8 cellular contexts compared by ENCODE assay signal in genomic region chr15:31325976-31326728, GRCh38. TPM values are rescaled to one million over a fixed set of nuclear protein-coding genes. Genes with fewer than 3 reads are reported as not detected.
DNase-seq lines count a peak whose midpoint lies in the region; ATAC-seq and TF ChIP-seq lines count a peak whose summit lies in the region.

No MANE protein-coding gene starts in this region.

- peak; percentile 91 to 93 for ATAC-seq in natural killer cell treated with Interleukin-12 subunit alpha and Interleukin-12 subunit beta and Interleukin-15 and Interleukin-18, amount 100 ng/mL, for 72 hours

- H3K4me3 Mint-ChIP-seq in natural killer cell treated with Interleukin-12 subunit alpha and Interleukin-12 subunit beta and Interleukin-15 and Interleukin-18, amount 100 ng/mL, for 72 hours, result peak overlapping the region; percentile 78

- TF ChIP-seq CTCF in fibroblast of the aortic adventitia (IDR thresholded peaks at IDR 0.05; ENCODE audit: insufficient read depth, low read length), result no peak

- H3K27me3 Mint-ChIP-seq in natural killer cell treated with Interleukin-12 subunit alpha and Interleukin-12 subunit beta and Interleukin-15 and Interleukin-18, amount 100 ng/mL, for 72 hours, result no peaks in the 10 kb centered on the region

- H3K4me1 Mint-ChIP-seq in natural killer cell treated with Interleukin-12 subunit alpha and Interleukin-12 subunit beta and Interleukin-15 and Interleukin-18, amount 100 ng/mL, for 72 hours (ENCODE audit: low read depth in 2 of 2), result peaks cover 44 to 49% of the 10 kb centered on the region in 2 donors

- H3K36me3 Mint-ChIP-seq in natural killer cell treated with Interleukin-12 subunit alpha and Interleukin-12 subunit beta and Interleukin-15 and Interleukin-18, amount 100 ng/mL, for 72 hours, result peaks cover 7% of the 10 kb centered on the region

- H3K9me3 Mint-ChIP-seq in natural killer cell treated with Interleukin-12 subunit alpha and Interleukin-12 subunit beta and Interleukin-15 and Interleukin-18, amount 100 ng/mL, for 72 hours, result no peaks in the 10 kb centered on the region

- TF ChIP-seq POLR2A in Raji (IDR thresholded peaks at IDR 0.05; ENCODE audit: insufficient read depth, low read depth, low read length), result peak; percentile 51

- peak overlapping the region; percentile 81 for H3K4me3 ChIP-seq in fibroblast of the aortic adventitia (ENCODE audit: low read depth, low read length)

- peak overlapping the region in 1 of 2 donors; percentile 18 for H3K27ac Mint-ChIP-seq in natural killer cell treated with Interleukin-12 subunit alpha and Interleukin-12 subunit beta and Interleukin-15 and Interleukin-18, amount 100 ng/mL, for 72 hours

- peak; percentile 99 for DNase-seq in ELF-1 (ENCODE audit: low read depth, low spot score)
- DNase-seq in H4 (ENCODE audit: low spot score), result peak; percentile 91
- peak; percentile 94 for DNase-seq in LHCN-M2 (ENCODE audit: low read depth)
- peak; percentile 100 for DNase-seq in activated effector memory CD4-positive, alpha-beta T cell treated with anti-CD3 and anti-CD28 coated beads, Interleukin-2, amount 50 U/mL, for 16 hours
- DNase-seq in fibroblast of the aortic adventitia (ENCODE audit: low read depth), result peak; percentile 96
- DNase-seq in natural killer cell treated with Interleukin-12 subunit alpha and Interleukin-12 subunit beta and Interleukin-15 and Interleukin-18, amount 100 ng/mL, for 72 hours (ENCODE audit: low spot score), result peak; percentile 100
- DNase-seq in stimulated activated naive CD4-positive, alpha-beta T cell (lab: John Stamatoyannopoulos, UW), result peak; percentile 99 to 100 (median 99)

RNA-seq across cellular contexts. Expression of gene KLF13, which starts 0.5 kb away (rescaled TPM):
- 12.0 and 20.8 TPM in 2 replicates for total RNA-seq in H4 (2014; rRNA removed; shearing (Covaris generic))
- 14.8 and 19.3 TPM in 2 replicates for total RNA-seq in LHCN-M2 (2014; rRNA removed)
- polyA plus RNA-seq in LHCN-M2 (2012), result 16.9 TPM
- total RNA-seq in fibroblast of the aortic adventitia (ENCODE audit: low replicate concordance), result 17.4 and 40.4 TPM in 2 replicates
- 100 to 1,000 TPM in 1 of 2 donors, 10 to 100 TPM in 1; 95.1 to 153 TPM for total RNA-seq in natural killer cell treated with Interleukin-12 subunit alpha and Interleukin-12 subunit beta and Interleukin-15 and Interleukin-18, amount 100 ng/mL, for 72 hours

Comparison
In these comparisons a context has a peak if more than half of its experiments do, and no peak if none do; other contexts are left out.
1. Peak in every context shown above with its lines: DNase-seq, ATAC-seq and H3K4me3 ChIP-seq.